In genomic region chr6:147157930-147158329, GRCh38 we compare ENCODE assay signal across 23 cellular contexts.
"Had no signal": no experiment of that assay in that cellular context is flagged by ENCODE, and none has a peak within 500 bp of the region (broad histone marks: within the 10 kb centered on the region; RNA-seq: fewer than 3 reads in every experiment).

No MANE protein-coding gene starts in this region.

- DNase-seq: activated CD4-positive, alpha-beta T cell treated with anti-CD3 and anti-CD28 coated beads for 36 hours; activated CD4-positive, alpha-beta T cell treated with anti-CD3 and anti-CD28 coated beads, Interleukin-2, amount 50 U/mL, for 4 hours; activated CD8-positive, alpha-beta memory T cell treated with anti-CD3 and anti-CD28 coated beads for 24 hours; activated CD8-positive, alpha-beta memory T cell treated with anti-CD3 and anti-CD28 coated beads, Interleukin-2, amount 50 U/mL, for 4 hours; activated naive CD4-positive, alpha-beta T cell treated with Interleukin-2 at 50 U/mL for 16 hours; activated naive CD8-positive, alpha-beta T cell treated with anti-CD3 and anti-CD28 coated beads for 36 hours; activated T-cell treated with anti-CD3 and anti-CD28 coated beads, Interleukin-2, amount 50 U/mL, for 24 hours; glutamatergic neuron; hippocampal formation; left ventricle myocardium superior; mammary epithelial cell; naive thymus-derived CD8-positive, alpha-beta T cell; psoas muscle; stimulated activated CD4-positive, alpha-beta T cell treated with anti-CD3 and anti-CD28 coated beads, Interleukin-12 subunit alpha, Interleukin-12 subunit beta, amount 100 ng/mL, for 4 hours; stimulated activated CD4-positive, alpha-beta T cell treated with anti-CD3 and anti-CD28 coated beads, Interleukin-4, amount 100 ng/mL, for 4 hours; stimulated activated naive CD8-positive, alpha-beta T cell treated with anti-CD3 and anti-CD28 coated beads, Interleukin-15, Interleukin-2, amounts not matched to agents 100 U/mL and 50 U/mL, for 24 hours; upper lobe of left lung had no signal

- H3K4me3 ChIP-seq: breast epithelium, coronary artery, esophagus muscularis mucosa, psoas muscle, right atrium auricular region, upper lobe of left lung had no signal

- H3K36me3 ChIP-seq: breast epithelium, esophagus muscularis mucosa, right atrium auricular region, upper lobe of left lung had no signal

- H3K27ac ChIP-seq: breast epithelium, coronary artery, esophagus muscularis mucosa, psoas muscle, right atrium auricular region, upper lobe of left lung had no signal

- H3K4me1 ChIP-seq: breast epithelium, esophagus muscularis mucosa, psoas muscle, right atrium auricular region, upper lobe of left lung had no signal

- H3K27me3 ChIP-seq: breast epithelium, esophagus muscularis mucosa, right atrium auricular region, upper lobe of left lung had no signal

- FAIRE-seq: astrocyte, frontal cortex had no signal

- H3K9me3 ChIP-seq: breast epithelium, esophagus muscularis mucosa, psoas muscle, right atrium auricular region, upper lobe of left lung had no signal
